Comparison of ENCODE assay signal across 8 cellular contexts in genomic region chr17:27654654-27655524, GRCh38. TPM values are rescaled to one million over a fixed set of nuclear protein-coding genes. Genes with fewer than 3 reads are reported as not detected.
DNase-seq lines count a peak whose midpoint lies in the region; ATAC-seq and TF ChIP-seq lines count a peak whose summit lies in the region.

No MANE protein-coding gene starts in this region.

- H2AFZ ChIP-seq in MM.1S (ENCODE audit: low read length), result peak overlapping the region; percentile 61

- peaks cover 13% of the 10 kb centered on the region for H3K27me3 Mint-ChIP-seq in activated naive CD4-positive, alpha-beta T cell treated with anti-CD3 and anti-CD28 coated beads, Interleukin-2, amount 10 ng/mL, durations not matched to agents 7 days and 5 days

- TF ChIP-seq CTCF in MM.1S (IDR thresholded peaks at IDR 0.05; ENCODE audit: low read length), result peak; percentile 92
- peak; percentile 87 for TF ChIP-seq CTCF in cardiac muscle cell (IDR thresholded peaks at IDR 0.05; ENCODE audit: low read depth, low read length)

- H3K36me3 Mint-ChIP-seq in activated naive CD4-positive, alpha-beta T cell treated with anti-CD3 and anti-CD28 coated beads, Interleukin-2, amount 10 ng/mL, durations not matched to agents 7 days and 5 days, result no peaks in the 10 kb centered on the region

- CTCF ChIA-PET in activated naive CD4-positive, alpha-beta T cell treated with anti-CD3 and anti-CD28 coated beads, Interleukin-2, amount 10 ng/mL, durations not matched to agents 7 days and 5 days (lab: Charles Lee), result interaction anchor here (0.7 to 8.5 kb wide), 20 partner anchors 9 to 616 kb away, joined by 3 to 81 read pairs (median 4); no protein-coding TSS in a partner anchor

- no peaks in the 10 kb centered on the region for H3K79me2 ChIP-seq in MM.1S (ENCODE audit: low read length)

- no peaks in the 10 kb centered on the region for H4K20me1 ChIP-seq in MM.1S (ENCODE audit: insufficient read depth, low read length)

- DNase-seq in DMS 273 treated with DMSO at 0.1 percent for 48 hours (lab: John Stamatoyannopoulos, UW) (peak; percentile 71), MM.1S (peak; percentile 78), cardiac muscle cell (ENCODE audit: low read depth in 1 of 2, low spot score in 1 of 2) (peak; percentile 70 to 78), retina (peak; percentile 82)
- DNase-seq in activated naive CD4-positive, alpha-beta T cell treated with anti-CD3 and anti-CD28 coated beads, Interleukin-2, amount 10 ng/mL, durations not matched to agents 7 days and 5 days, result peak; percentile 78

- ATAC-seq in GM21737 (IDR thresholded peaks at IDR 0.05; ENCODE audit: unreplicated experiment) (peak; percentile 61), SK-N-SH treated with all-trans-retinoic acid at 6 μM for 48 hours (peak; percentile 85), GM19452 (IDR thresholded peaks at IDR 0.05; ENCODE audit: unreplicated experiment) (no peak)

- no peak overlapping the region for H3K4me3 Mint-ChIP-seq in activated naive CD4-positive, alpha-beta T cell treated with anti-CD3 and anti-CD28 coated beads, Interleukin-2, amount 10 ng/mL, durations not matched to agents 7 days and 5 days

- H3K9me2 ChIP-seq in MM.1S (replicated peaks; ENCODE audit: insufficient read depth, low read length), result no peaks in the 10 kb centered on the region

- H3K27ac Mint-ChIP-seq in activated naive CD4-positive, alpha-beta T cell treated with anti-CD3 and anti-CD28 coated beads, Interleukin-2, amount 10 ng/mL, durations not matched to agents 7 days and 5 days, result no peak overlapping the region

- H3K9me3 Mint-ChIP-seq in activated naive CD4-positive, alpha-beta T cell treated with anti-CD3 and anti-CD28 coated beads, Interleukin-2, amount 10 ng/mL, durations not matched to agents 7 days and 5 days, result no peaks in the 10 kb centered on the region

- H3K4me1 Mint-ChIP-seq in activated naive CD4-positive, alpha-beta T cell treated with anti-CD3 and anti-CD28 coated beads, Interleukin-2, amount 10 ng/mL, durations not matched to agents 7 days and 5 days, result peaks cover 9% of the 10 kb centered on the region

- no peak overlapping the region for H3K4me3 ChIP-seq in MM.1S (ENCODE audit: low read length)
- H3K4me3 ChIP-seq in cardiac muscle cell, result no peak overlapping the region

- no peaks in the 10 kb centered on the region for H3K4me1 ChIP-seq in MM.1S (ENCODE audit: low read length)
- no peaks in the 10 kb centered on the region for H3K4me1 ChIP-seq in cardiac muscle cell (ENCODE audit: low read depth)

- no peak overlapping the region for H3K4me2 ChIP-seq in MM.1S (ENCODE audit: low read depth, low read length)

- H3K9me3 ChIP-seq in MM.1S (replicated peaks; ENCODE audit: insufficient read depth, low read length) (no peaks in the 10 kb centered on the region), cardiac muscle cell (ENCODE audit: low read depth) (no peaks in the 10 kb centered on the region)

- H3K27ac ChIP-seq in MM.1S (ENCODE audit: low read length) (no peak overlapping the region), cardiac muscle cell (no peak overlapping the region)

- no peaks in the 10 kb centered on the region for H3K36me3 ChIP-seq in MM.1S (replicated peaks; ENCODE audit: insufficient read depth, low read length)
- H3K36me3 ChIP-seq in cardiac muscle cell, result no peaks in the 10 kb centered on the region

- no peak overlapping the region for H3K9ac ChIP-seq in MM.1S (ENCODE audit: low read length)

- H3K27me3 ChIP-seq in MM.1S (replicated peaks; ENCODE audit: insufficient read depth, low read length) (no peaks in the 10 kb centered on the region; the same call in 1 of the 2 replicates), cardiac muscle cell (no peaks in the 10 kb centered on the region)

- no peaks in the 10 kb centered on the region for H3F3A ChIP-seq in MM.1S (ENCODE audit: insufficient read depth, low read length)

TF ChIP-seq in SK-N-SH treated with all-trans-retinoic acid at 6 μM for 48 hours, 23 proteins besides CTCF, POLR2A, EP300 and RAD21:
- TF ChIP-seq OSR1 (CRISPR knock-in tag; IDR thresholded peaks at IDR 0.05) (no peak), CSRNP3 (CRISPR knock-in tag; IDR thresholded peaks at IDR 0.05) (no peak), ZC3H10 (CRISPR knock-in tag; IDR thresholded peaks at IDR 0.05) (no peak), ARNTL (CRISPR knock-in tag; IDR thresholded peaks at IDR 0.05; ENCODE audit: borderline replicate concordance, low read depth) (no peak), PPARA (CRISPR knock-in tag; IDR thresholded peaks at IDR 0.05; ENCODE audit: borderline replicate concordance) (no peak), BACH2 (CRISPR knock-in tag; IDR thresholded peaks at IDR 0.05; ENCODE audit: borderline replicate concordance) (no peak), POU6F1 (CRISPR knock-in tag; IDR thresholded peaks at IDR 0.05; ENCODE audit: borderline replicate concordance, low read depth) (no peak), TSHZ2 (CRISPR knock-in tag; IDR thresholded peaks at IDR 0.05) (no peak), ZFP30 (CRISPR knock-in tag; IDR thresholded peaks at IDR 0.05) (no peak), ZNF565 (CRISPR knock-in tag; conservative IDR thresholded peaks at IDR 0.05; ENCODE audit: low read depth) (no peak)

RNA-seq across cellular contexts. Expression of gene LGALS9, which starts 23.9 kb away (rescaled TPM):
- 0.63 and 1.3 TPM in 2 replicates for total RNA-seq in cardiac muscle cell
- polyA plus RNA-seq in cardiac muscle cell, result 0.46 and 0.90 TPM in 2 replicates
